In the genomic region with DNA sequence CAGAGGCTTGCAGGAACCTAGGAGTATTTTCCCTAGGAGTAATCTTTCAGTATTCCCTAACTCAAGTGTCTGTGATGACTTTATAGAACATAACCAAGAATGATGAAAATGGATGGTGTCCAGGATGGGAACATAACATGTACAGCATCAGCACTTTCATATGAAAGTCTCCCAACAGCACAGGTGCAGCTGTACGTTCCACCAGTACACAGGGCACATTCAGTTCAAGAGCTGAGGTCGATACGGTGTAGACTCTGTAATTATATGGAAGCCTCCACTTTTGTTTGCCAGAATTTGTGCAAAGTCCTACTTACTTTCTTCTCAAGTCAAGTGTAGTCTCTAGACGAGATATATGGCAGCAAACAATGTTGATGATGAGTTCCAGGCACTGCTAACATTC, we compare ENCODE assay signal across 29 cellular contexts.
"Had no signal": no experiment of that assay in that cellular context is flagged by ENCODE, and none has a peak within 500 bp of the region (broad histone marks: within the 10 kb centered on the region; RNA-seq: fewer than 3 reads in every experiment).

No MANE protein-coding gene starts in this region.

- H3K27ac ChIP-seq: PC-9, SJSA1 had no signal

- H2AFZ ChIP-seq: PC-9 had no signal

- H3K4me1 ChIP-seq: SJSA1 had no signal

- H3K4me2 ChIP-seq: PC-9, SK-N-SH had no signal

- DNase-seq: Karpas-422, NCI-H1048, NCI-H1092 treated with DMSO at 0.1 percent for 48 hours, NCI-H1105 treated with DMSO at 0.1 percent for 48 hours, NCI-H1417, NCI-H1436, NCI-H146, NCI-H1694, NCI-H187, NCI-H1930, NCI-H2029 treated with DMSO at 0.1 percent for 48 hours, NCI-H2081 treated with DMSO at 0.1 percent for 48 hours, NCI-H2107, NCI-H2171, NCI-H226, NCI-H446 treated with DMSO at 0.1 percent for 48 hours, NCI-H510A, NCI-H524, NCI-H526, NCI-H69, NCI-H748 treated with DMSO at 0.1 percent for 48 hours, NCI-H82, PC-9, Right ventricle myocardium superior, SHP77 treated with DMSO at 0.1 percent for 48 hours, SK-N-SH, T-cell had no signal

- H3K9me2 ChIP-seq: SK-N-SH had no signal

- H3K9ac ChIP-seq: SK-N-SH had no signal

- H3K36me3 ChIP-seq: SJSA1 had no signal

- H3K9me3 ChIP-seq: SJSA1, SK-N-SH had no signal

- H3K4me3 ChIP-seq: PC-9, SJSA1 had no signal

- ATAC-seq: Panc1, T-cell had no signal
